1 cellular context compared by ENCODE assay signal in genomic region chr17:82726427-82726826, GRCh38.
TF ChIP-seq lines count a peak whose summit lies in the region.

No MANE protein-coding gene starts in this region.

TF ChIP-seq in K562, 482 proteins besides CTCF, POLR2A, EP300 and RAD21:
- TF ChIP-seq CCAR2 (IDR thresholded peaks at IDR 0.05; ENCODE audit: low read depth, low read length) = no peak
- peak; percentile 29; the same call in 1 of the 2 replicates for TF ChIP-seq POLR2G (IDR thresholded peaks at IDR 0.05; ENCODE audit: low read depth, low read length)
TF ChIP-seq in K562: peak in this region for 1.
